8 cellular contexts compared by ENCODE assay signal in the genomic region with DNA sequence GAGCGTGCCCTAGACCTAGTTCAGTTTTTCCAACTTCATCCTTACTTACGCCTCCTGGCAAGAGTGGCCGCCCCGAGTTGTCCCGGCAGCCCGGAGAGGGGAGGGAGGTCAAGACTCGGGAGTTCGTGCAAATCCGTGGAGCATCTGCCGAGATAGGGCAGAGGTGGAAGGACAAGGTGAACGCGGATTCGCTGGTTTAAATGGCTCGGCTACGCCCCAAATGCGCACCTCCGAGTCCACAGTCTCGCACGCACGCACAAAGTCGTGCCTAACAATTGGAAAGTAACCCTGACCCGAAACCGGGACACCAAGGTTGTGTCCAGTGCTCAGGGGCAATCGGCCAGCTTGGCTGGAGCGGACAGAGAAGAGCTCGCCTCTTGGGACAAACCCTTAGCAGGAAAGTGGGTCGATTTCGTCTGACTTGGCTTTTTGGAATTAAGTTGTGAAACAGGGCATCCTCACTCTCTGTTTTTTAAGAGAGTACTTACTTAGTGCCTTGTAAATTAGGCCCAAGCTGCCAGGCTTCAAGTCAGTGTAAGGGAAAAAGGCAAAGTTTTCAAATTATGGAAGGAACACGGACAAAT.
DNase-seq lines count a peak whose midpoint lies in the region; ATAC-seq and TF ChIP-seq lines count a peak whose summit lies in the region.

No MANE protein-coding gene starts in this region.

- H4K20me1 ChIP-seq in DOHH2 (ENCODE audit: control insufficient read depth, insufficient read depth, low read depth, low read length): peaks cover 17% of the 10 kb centered on the region; the same call in 1 of the 2 replicates

- H3K79me2 ChIP-seq in DOHH2 (ENCODE audit: control insufficient read depth, low read length): peaks cover 42% of the 10 kb centered on the region

- H3K27me3 ChIP-seq in DOHH2 (ENCODE audit: control insufficient read depth, low read length): no peaks in the 10 kb centered on the region
- H3K27me3 ChIP-seq in mucosa of stomach (ENCODE audit: control insufficient read depth, insufficient read depth, low read length): no peaks in the 10 kb centered on the region

- peak overlapping the region; percentile 93 for H3K4me2 ChIP-seq in DOHH2 (ENCODE audit: low read length)

- H3K9me3 ChIP-seq in DOHH2 (ENCODE audit: control insufficient read depth, insufficient read depth, low read length): no peaks in the 10 kb centered on the region
- H3K9me3 ChIP-seq in mucosa of stomach (ENCODE audit: control insufficient read depth, low read length): no peaks in the 10 kb centered on the region

- DNase-seq in SHP77 (lab: John Stamatoyannopoulos, UW) (peak; percentile 51 to 75), NCI-H2227 treated with DMSO at 0.1 percent for 48 hours (lab: John Stamatoyannopoulos, UW) (no peak), NCI-H526 (lab: John Stamatoyannopoulos, UW) (no peak)
- DNase-seq in effector CD8-positive, alpha-beta T cell (lab: John Stamatoyannopoulos, UW): peak; percentile 61

- H3K4me1 ChIP-seq in DOHH2 (ENCODE audit: control insufficient read depth, low read length) (peaks cover 42% of the 10 kb centered on the region), mucosa of stomach (ENCODE audit: control insufficient read depth, insufficient read depth, low read length) (peaks cover 8% of the 10 kb centered on the region)

- no peak for TF ChIP-seq CTCF in DOHH2 (IDR thresholded peaks at IDR 0.05; ENCODE audit: low read depth, low read length, poor library complexity, severe bottlenecking)

- ATAC-seq in GM19438 (IDR thresholded peaks at IDR 0.05; ENCODE audit: low read depth, unreplicated experiment) (peak; percentile 44), HG03439 (IDR thresholded peaks at IDR 0.05; ENCODE audit: unreplicated experiment) (peak; percentile 50)

- H3K9ac ChIP-seq in mucosa of stomach (ENCODE audit: low read length): peak overlapping the region; percentile 92

- peak overlapping the region; percentile 85 for H3K27ac ChIP-seq in DOHH2 (ENCODE audit: low read depth, low read length)

- no peaks in the 10 kb centered on the region for H3K9me2 ChIP-seq in DOHH2 (replicated peaks; ENCODE audit: control insufficient read depth, low read length)

- H3F3A ChIP-seq in DOHH2 (ENCODE audit: control insufficient read depth, insufficient read depth): 0 out of 2 replicates have a peak, but pooled peaks cover 2% of the 10 kb centered on the region

- peaks cover 39% of the 10 kb centered on the region for H3K36me3 ChIP-seq in DOHH2 (ENCODE audit: control insufficient read depth, low read length)
- no peaks in the 10 kb centered on the region for H3K36me3 ChIP-seq in mucosa of stomach (ENCODE audit: control insufficient read depth, insufficient read depth, low read length)

- H3K4me3 ChIP-seq in DOHH2 (ENCODE audit: low read length) (peak overlapping the region; percentile 91), mucosa of stomach (ENCODE audit: low read length) (peak overlapping the region; percentile 93)

Comparison
In these comparisons a context has a peak if more than half of its experiments do, and no peak if none do; other contexts are left out.
1. DNase-seq: peak in SHP77 (2 of 2) and effector CD8-positive, alpha-beta T cell (single experiment); none in NCI-H2227 treated with DMSO at 0.1 percent for 48 hours (single experiment) and NCI-H526 (0 of 2).